ENCODE assay signal across 12 cellular contexts in genomic region chr7:94266278-94266677, GRCh38.
DNase-seq lines count a peak whose midpoint lies in the region; ATAC-seq, FAIRE-seq and TF ChIP-seq lines count a peak whose summit lies in the region.
"Had no signal": no experiment of that assay in that cellular context is flagged by ENCODE, and none has a peak within 500 bp of the region (broad histone marks: within the 10 kb centered on the region; RNA-seq: fewer than 3 reads in every experiment).

No MANE protein-coding gene starts in this region.

- peak; percentile 73 to 89 (median 81) for ATAC-seq in pancreas
- ATAC-seq in GM19328 (IDR thresholded peaks at IDR 0.05; ENCODE audit: unreplicated experiment): no peak
- no peak for ATAC-seq in GM21786 (IDR thresholded peaks at IDR 0.05; ENCODE audit: unreplicated experiment)
- ATAC-seq: activated naive CD8-positive, alpha-beta T cell treated with anti-CD3 and anti-CD28 coated beads, Interleukin-2, amount 50 U/mL, for 24 hours; stimulated activated naive CD8-positive, alpha-beta T cell treated with anti-CD3 and anti-CD28 coated beads, Interleukin-15, amount 100 ng/mL, for 72 hours had no signal

- DNase-seq in GM04503 (ENCODE audit: low read depth) (peak; percentile 52), RPMI7951 (ENCODE audit: low read depth) (peak; percentile 42), fibroblast of pulmonary artery (ENCODE audit: low read depth) (peak; percentile 73), pancreas (peak in 1 of 6 donors; percentile 43), SIG-M5 (lab: John Stamatoyannopoulos, UW) (no peak), DMS153 (lab: John Stamatoyannopoulos, UW) (no peak)
- DNase-seq: activated naive CD8-positive, alpha-beta T cell treated with anti-CD3 and anti-CD28 coated beads, Interleukin-2, amount 50 U/mL, for 24 hours; CD4-positive, alpha-beta memory T cell; effector CD8-positive, alpha-beta T cell; stimulated activated naive CD8-positive, alpha-beta T cell treated with anti-CD3 and anti-CD28 coated beads, Interleukin-15, amount 100 ng/mL, for 72 hours had no signal

- no peaks in the 10 kb centered on the region for H3K4me1 ChIP-seq in pancreas

- intact Hi-C loops in pancreas (cut with DNase I): no loop called here

- no peaks in the 10 kb centered on the region for H3K9me3 ChIP-seq in pancreas

- H3K4me3 ChIP-seq in fibroblast of pulmonary artery (replicated peaks; ENCODE audit: low read depth, low read length) (no peak overlapping the region), pancreas (no peak overlapping the region)

- H3K36me3 ChIP-seq in pancreas: no peaks in the 10 kb centered on the region

- H3K27me3 ChIP-seq in pancreas: no peaks in the 10 kb centered on the region

- TF ChIP-seq CTCF in fibroblast of pulmonary artery (IDR thresholded peaks at IDR 0.05; ENCODE audit: low read length, missing control alignments) (no peak), pancreas (IDR thresholded peaks at IDR 0.05) (no peak)

- whole genome bisulfite sequencing in pancreas, 2 donors: 7 to 14% methylated on average over 4 of the region's 4 CpGs

- no peak overlapping the region for H3K27ac ChIP-seq in pancreas

- no peak for FAIRE-seq in pancreas (lab: Jason Lieb, UNC)

Comparison
In these comparisons a context has a peak if more than half of its experiments do, and no peak if none do; other contexts are left out.
1. DNase-seq: peak in GM04503 (single experiment), RPMI7951 (single experiment) and fibroblast of pulmonary artery (single experiment); none in SIG-M5 (single experiment) and DMS153 (single experiment).
2. ATAC-seq: peak in pancreas (4 of 4); none in GM19328 (single experiment) and GM21786 (single experiment).